9 cellular contexts compared by ENCODE assay signal in genomic region chr7:157389951-157390730, GRCh38. TPM values are rescaled to one million over a fixed set of nuclear protein-coding genes. Genes with fewer than 3 reads are reported as not detected.
DNase-seq lines count a peak whose midpoint lies in the region; ATAC-seq and TF ChIP-seq lines count a peak whose summit lies in the region.
"Had no signal": no experiment of that assay in that cellular context is flagged by ENCODE, and none has a peak within 500 bp of the region (broad histone marks: within the 10 kb centered on the region; RNA-seq: fewer than 3 reads in every experiment).

No MANE protein-coding gene starts in this region.

- H3K9me3 Mint-ChIP-seq in activated CD8-positive, alpha-beta T cell treated with anti-CD3 and anti-CD28 coated beads for 36 hours, result no peaks in the 10 kb centered on the region

- no peaks in the 10 kb centered on the region for H3K27me3 Mint-ChIP-seq in activated CD8-positive, alpha-beta T cell treated with anti-CD3 and anti-CD28 coated beads for 36 hours

- ATAC-seq in activated CD8-positive, alpha-beta T cell treated with anti-CD3 and anti-CD28 coated beads for 36 hours, result peak; percentile 73
- ATAC-seq in HG03280 (IDR thresholded peaks at IDR 0.05; ENCODE audit: unreplicated experiment) (no peak), HG02840 (IDR thresholded peaks at IDR 0.05; ENCODE audit: low FRiP score, unreplicated experiment) (no peak)

- H3K4me1 Mint-ChIP-seq in activated CD8-positive, alpha-beta T cell treated with anti-CD3 and anti-CD28 coated beads for 36 hours (ENCODE audit: low read depth), result peaks cover 47% of the 10 kb centered on the region

- H3K27ac Mint-ChIP-seq in activated CD8-positive, alpha-beta T cell treated with anti-CD3 and anti-CD28 coated beads for 36 hours, result peak overlapping the region; percentile 78

- DNase-seq in NOMO-1 (lab: John Stamatoyannopoulos, UW; ENCODE audit: unreplicated experiment in 2 of 2), result peak; percentile 38 to 43
- DNase-seq in NOMO-1 treated with dmso at 0.1 percent for 144 hours (lab: John Stamatoyannopoulos, UW; ENCODE audit: unreplicated experiment), result no peak
- peak; percentile 66 for DNase-seq in activated CD8-positive, alpha-beta T cell treated with anti-CD3 and anti-CD28 coated beads for 36 hours
- peak; percentile 64 for DNase-seq in foreskin melanocyte
- DNase-seq in stimulated activated CD8-positive, alpha-beta memory T cell treated with anti-CD3 and anti-CD28 coated beads, Interleukin-4, amount 100 ng/mL, for 48 hours, result peak; percentile 43
- DNase-seq in DMS 273 treated with DMSO at 0.1 percent for 48 hours (lab: John Stamatoyannopoulos, UW), result no peak
- DNase-seq: NCI-H526 had no signal

- H3K36me3 Mint-ChIP-seq in activated CD8-positive, alpha-beta T cell treated with anti-CD3 and anti-CD28 coated beads for 36 hours (ENCODE audit: low read depth), result peaks cover 42% of the 10 kb centered on the region

- no peak overlapping the region for H3K4me3 Mint-ChIP-seq in activated CD8-positive, alpha-beta T cell treated with anti-CD3 and anti-CD28 coated beads for 36 hours

- TF ChIP-seq CTCF in activated CD8-positive, alpha-beta T cell treated with anti-CD3 and anti-CD28 coated beads for 36 hours (IDR thresholded peaks at IDR 0.05), result no peak

- intact Hi-C loops in activated CD8-positive, alpha-beta T cell treated with anti-CD3 and anti-CD28 coated beads for 36 hours (cut with micrococcal nuclease), result no loop called here

- POLR2A ChIA-PET in activated CD8-positive, alpha-beta T cell treated with anti-CD3 and anti-CD28 coated beads for 36 hours (lab: Charles Lee), result no interaction called here

- CTCF ChIA-PET in activated CD8-positive, alpha-beta T cell treated with anti-CD3 and anti-CD28 coated beads for 36 hours (lab: Charles Lee), result interaction anchor here (1.0 kb wide), 1 partner anchor 128 kb away, joined by 3 read pairs; no protein-coding TSS in a partner anchor

RNA-seq across cellular contexts. Expression of gene DNAJB6, which starts 53.3 kb away (rescaled TPM):
- 10 to 100 TPM; 67.8 to 80.6 TPM for total RNA-seq in activated CD8-positive, alpha-beta T cell treated with anti-CD3 and anti-CD28 coated beads for 36 hours

Comparison
In these comparisons a context has a peak if more than half of its experiments do, and no peak if none do; other contexts are left out.
1. DNase-seq: peak in NOMO-1 (2 of 2), activated CD8-positive, alpha-beta T cell treated with anti-CD3 and anti-CD28 coated beads for 36 hours (single experiment), foreskin melanocyte (single experiment) and stimulated activated CD8-positive, alpha-beta memory T cell treated with anti-CD3 and anti-CD28 coated beads, Interleukin-4, amount 100 ng/mL, for 48 hours (single experiment); none in NOMO-1 treated with dmso at 0.1 percent for 144 hours (single experiment) and DMS 273 treated with DMSO at 0.1 percent for 48 hours (single experiment).